ENCODE assay signal across 13 cellular contexts in genomic region chr5:73299665-73300435, GRCh38.
A peak's percentile ranks its signal among the peaks of the same experiment; 100 is the strongest.
DNase-seq lines count a peak whose midpoint lies in the region; FAIRE-seq and TF ChIP-seq lines count a peak whose summit lies in the region.
"Had no signal": no experiment of that assay in that cellular context is flagged by ENCODE, and none has a peak within 500 bp of the region (broad histone marks: within the 10 kb centered on the region; RNA-seq: fewer than 3 reads in every experiment).

No MANE protein-coding gene starts in this region.

- peaks cover 35% of the 10 kb centered on the region for H3K4me1 ChIP-seq in suprapubic skin
- H3K4me1 ChIP-seq: BE2C had no signal

- no peaks in the 10 kb centered on the region for H3K36me3 ChIP-seq in suprapubic skin
- H3K36me3 ChIP-seq: BE2C had no signal

- H3K4me3 Mint-ChIP-seq in activated naive CD8-positive, alpha-beta T cell: peak overlapping the region; percentile 21
- no peak overlapping the region for H3K4me3 Mint-ChIP-seq in activated naive CD8-positive, alpha-beta T cell treated with anti-CD3 and anti-CD28 coated beads for 36 hours
- H3K4me3 Mint-ChIP-seq in activated T-helper 2 cell treated with anti-CD3 and anti-CD28 coated beads, Interferon-gamma antibody, Interleukin-2, Interleukin-4, amounts not matched to agents 10 μg/mL and 5 μg/mL and 100 μg/mL, durations not matched to agents 14 hours and 24 hours and 36 hours (ENCODE audit: low read depth): no peak overlapping the region
- H3K4me3 Mint-ChIP-seq: activated naive CD4-positive, alpha-beta T cell treated with anti-CD3 and anti-CD28 coated beads, Interleukin-2, amount 50 U/mL, for 24 hours had no signal

- no peak for TF ChIP-seq POLR2A in suprapubic skin (IDR thresholded peaks at IDR 0.05)

- no peak for DNase-seq in activated naive CD8-positive, alpha-beta T cell treated with anti-CD3 and anti-CD28 coated beads for 36 hours
- no peak for DNase-seq in activated T-helper 2 cell treated with anti-CD3 and anti-CD28 coated beads, Interferon-gamma antibody, Interleukin-2, Interleukin-4, amounts not matched to agents 10 μg/mL and 5 μg/mL and 100 μg/mL, durations not matched to agents 14 hours and 24 hours and 36 hours (ENCODE audit: low spot score)
- DNase-seq in islet precursor cell (peak; percentile 64), suprapubic skin (ENCODE audit: low spot score in 2 of 2) (no peak), D721Med (ENCODE audit: insufficient read length, low spot score) (no peak), NCI-H1694 (lab: John Stamatoyannopoulos, UW) (no peak), SHP77 (lab: John Stamatoyannopoulos, UW) (no peak)
- DNase-seq: NCI-H446 treated with DMSO at 0.1 percent for 48 hours had no signal

- H3K4me3 ChIP-seq in suprapubic skin: peak overlapping the region; percentile 38

- peaks cover 67% of the 10 kb centered on the region for H3K27me3 Mint-ChIP-seq in activated naive CD8-positive, alpha-beta T cell
- peaks cover 97% of the 10 kb centered on the region for H3K27me3 Mint-ChIP-seq in activated naive CD8-positive, alpha-beta T cell treated with anti-CD3 and anti-CD28 coated beads for 36 hours
- peaks cover 85% of the 10 kb centered on the region for H3K27me3 Mint-ChIP-seq in activated T-helper 2 cell treated with anti-CD3 and anti-CD28 coated beads, Interferon-gamma antibody, Interleukin-2, Interleukin-4, amounts not matched to agents 10 μg/mL and 5 μg/mL and 100 μg/mL, durations not matched to agents 14 hours and 24 hours and 36 hours (ENCODE audit: low read depth)

- 13% methylated on average over 36 of the region's 37 CpGs for WGBS in suprapubic skin

- TF ChIP-seq CTCF in suprapubic skin (IDR thresholded peaks at IDR 0.05) (no peak), D721Med (IDR thresholded peaks at IDR 0.05; ENCODE audit: insufficient read depth, missing control alignments) (no peak)

- FAIRE-seq in D721Med (lab: Jason Lieb, UNC): no peak
- FAIRE-seq: endometrium, H54 had no signal

- H3K27ac Mint-ChIP-seq in activated naive CD8-positive, alpha-beta T cell: no peak overlapping the region
- no peak overlapping the region for H3K27ac Mint-ChIP-seq in activated naive CD8-positive, alpha-beta T cell treated with anti-CD3 and anti-CD28 coated beads for 36 hours
- peak overlapping the region; percentile 28 for H3K27ac Mint-ChIP-seq in activated T-helper 2 cell treated with anti-CD3 and anti-CD28 coated beads, Interferon-gamma antibody, Interleukin-2, Interleukin-4, amounts not matched to agents 10 μg/mL and 5 μg/mL and 100 μg/mL, durations not matched to agents 14 hours and 24 hours and 36 hours
- H3K27ac Mint-ChIP-seq: activated naive CD4-positive, alpha-beta T cell treated with anti-CD3 and anti-CD28 coated beads, Interleukin-2, amount 50 U/mL, for 24 hours had no signal

- peaks cover 2% of the 10 kb centered on the region for H3K36me3 Mint-ChIP-seq in activated naive CD8-positive, alpha-beta T cell
- peaks cover 5% of the 10 kb centered on the region for H3K36me3 Mint-ChIP-seq in activated naive CD8-positive, alpha-beta T cell treated with anti-CD3 and anti-CD28 coated beads for 36 hours
- H3K36me3 Mint-ChIP-seq in activated T-helper 2 cell treated with anti-CD3 and anti-CD28 coated beads, Interferon-gamma antibody, Interleukin-2, Interleukin-4, amounts not matched to agents 10 μg/mL and 5 μg/mL and 100 μg/mL, durations not matched to agents 14 hours and 24 hours and 36 hours (ENCODE audit: low read depth): peaks cover 5% of the 10 kb centered on the region
- H3K36me3 Mint-ChIP-seq: activated naive CD4-positive, alpha-beta T cell treated with anti-CD3 and anti-CD28 coated beads, Interleukin-2, amount 50 U/mL, for 24 hours had no signal

- no peak for TF ChIP-seq EP300 in suprapubic skin (IDR thresholded peaks at IDR 0.05)

- H3K27me3 ChIP-seq in suprapubic skin: peaks cover 95% of the 10 kb centered on the region

- H3K9me3 ChIP-seq in suprapubic skin: no peaks in the 10 kb centered on the region
- H3K9me3 ChIP-seq: BE2C had no signal

- no peak overlapping the region for H3K27ac ChIP-seq in suprapubic skin

- no peaks in the 10 kb centered on the region for H3K9me3 Mint-ChIP-seq in activated naive CD8-positive, alpha-beta T cell (ENCODE audit: low read depth)
- H3K9me3 Mint-ChIP-seq in activated naive CD8-positive, alpha-beta T cell treated with anti-CD3 and anti-CD28 coated beads for 36 hours: peaks cover 3% of the 10 kb centered on the region
- H3K9me3 Mint-ChIP-seq in activated T-helper 2 cell treated with anti-CD3 and anti-CD28 coated beads, Interferon-gamma antibody, Interleukin-2, Interleukin-4, amounts not matched to agents 10 μg/mL and 5 μg/mL and 100 μg/mL, durations not matched to agents 14 hours and 24 hours and 36 hours: no peaks in the 10 kb centered on the region
- H3K9me3 Mint-ChIP-seq: activated naive CD4-positive, alpha-beta T cell treated with anti-CD3 and anti-CD28 coated beads, Interleukin-2, amount 50 U/mL, for 24 hours had no signal

- peaks cover 30% of the 10 kb centered on the region for H3K4me1 Mint-ChIP-seq in activated naive CD8-positive, alpha-beta T cell (ENCODE audit: low read depth)
- peaks cover 28% of the 10 kb centered on the region for H3K4me1 Mint-ChIP-seq in activated naive CD8-positive, alpha-beta T cell treated with anti-CD3 and anti-CD28 coated beads for 36 hours
- peaks cover 2% of the 10 kb centered on the region for H3K4me1 Mint-ChIP-seq in activated T-helper 2 cell treated with anti-CD3 and anti-CD28 coated beads, Interferon-gamma antibody, Interleukin-2, Interleukin-4, amounts not matched to agents 10 μg/mL and 5 μg/mL and 100 μg/mL, durations not matched to agents 14 hours and 24 hours and 36 hours (ENCODE audit: low read depth)

- intact Hi-C loops in activated T-helper 2 cell treated with anti-CD3 and anti-CD28 coated beads, Interferon-gamma antibody, Interleukin-2, Interleukin-4, amounts not matched to agents 10 μg/mL and 5 μg/mL and 100 μg/mL, durations not matched to agents 14 hours and 24 hours and 36 hours (cut with micrococcal nuclease): loop anchor here (2.0 to 5.0 kb wide), 3 partner anchors 69 to 149 kb away; partner anchors contain the start of gene FOXD1
